Comparison of ENCODE assay signal across 16 cellular contexts in genomic region chr3:111260878-111261277, GRCh38.
DNase-seq lines count a peak whose midpoint lies in the region; ATAC-seq and TF ChIP-seq lines count a peak whose summit lies in the region.
"Had no signal": no experiment of that assay in that cellular context is flagged by ENCODE, and none has a peak within 500 bp of the region (broad histone marks: within the 10 kb centered on the region; RNA-seq: fewer than 3 reads in every experiment).

No MANE protein-coding gene starts in this region.

- ATAC-seq in GM21619 (IDR thresholded peaks at IDR 0.05; ENCODE audit: unreplicated experiment) (peak; percentile 78), left ventricle myocardium superior (no peak), omental fat pad (ENCODE audit: low FRiP score) (no peak)
- ATAC-seq in stimulated activated memory B cell treated with anti-CD40 and anti-IgM and Interleukin-4, amounts not matched to agents 10 μg/mL and 1 μg/mL and 100 μg/mL, for 72 hours = no peak
- ATAC-seq: HepG2 had no signal

- no peaks in the 10 kb centered on the region for H3K36me3 Mint-ChIP-seq in activated T-cell treated with anti-CD3 and anti-CD28 coated beads, Interleukin-2, amount 50 U/mL, for 24 hours (ENCODE audit: low read depth)
- H3K36me3 Mint-ChIP-seq in stimulated activated memory B cell treated with anti-CD40 and anti-IgM and Interleukin-4, amounts not matched to agents 10 μg/mL and 1 μg/mL and 100 μg/mL, for 72 hours = no peaks in the 10 kb centered on the region

- peak overlapping the region; percentile 27 for H3K27ac Mint-ChIP-seq in activated T-cell treated with anti-CD3 and anti-CD28 coated beads, Interleukin-2, amount 50 U/mL, for 24 hours
- no peak overlapping the region for H3K27ac Mint-ChIP-seq in stimulated activated memory B cell treated with anti-CD40 and anti-IgM and Interleukin-4, amounts not matched to agents 10 μg/mL and 1 μg/mL and 100 μg/mL, for 72 hours

- TF ChIP-seq CTCF in omental fat pad (IDR thresholded peaks at IDR 0.05) = no peak

- H3K27me3 Mint-ChIP-seq in activated T-cell treated with anti-CD3 and anti-CD28 coated beads, Interleukin-2, amount 50 U/mL, for 24 hours = peaks cover 6% of the 10 kb centered on the region
- H3K27me3 Mint-ChIP-seq in stimulated activated memory B cell treated with anti-CD40 and anti-IgM and Interleukin-4, amounts not matched to agents 10 μg/mL and 1 μg/mL and 100 μg/mL, for 72 hours = peaks cover 10% of the 10 kb centered on the region

- peaks cover 6% of the 10 kb centered on the region for H3K9me3 Mint-ChIP-seq in activated T-cell treated with anti-CD3 and anti-CD28 coated beads, Interleukin-2, amount 50 U/mL, for 24 hours
- peaks cover 9% of the 10 kb centered on the region for H3K9me3 Mint-ChIP-seq in stimulated activated memory B cell treated with anti-CD40 and anti-IgM and Interleukin-4, amounts not matched to agents 10 μg/mL and 1 μg/mL and 100 μg/mL, for 72 hours

- H3K4me3 Mint-ChIP-seq in activated T-cell treated with anti-CD3 and anti-CD28 coated beads, Interleukin-2, amount 50 U/mL, for 24 hours = no peak overlapping the region
- no peak overlapping the region for H3K4me3 Mint-ChIP-seq in stimulated activated memory B cell treated with anti-CD40 and anti-IgM and Interleukin-4, amounts not matched to agents 10 μg/mL and 1 μg/mL and 100 μg/mL, for 72 hours

- H3K4me1 Mint-ChIP-seq in activated T-cell treated with anti-CD3 and anti-CD28 coated beads, Interleukin-2, amount 50 U/mL, for 24 hours (ENCODE audit: low read depth) = peaks cover 20% of the 10 kb centered on the region
- no peaks in the 10 kb centered on the region for H3K4me1 Mint-ChIP-seq in stimulated activated memory B cell treated with anti-CD40 and anti-IgM and Interleukin-4, amounts not matched to agents 10 μg/mL and 1 μg/mL and 100 μg/mL, for 72 hours

- no peak for DNase-seq in activated T-cell treated with anti-CD3 and anti-CD28 coated beads, Interleukin-2, amount 50 U/mL, for 24 hours
- no peak for DNase-seq in activated T-cell treated with anti-CD3 and anti-CD28 coated beads, Interleukin-2, amount 50 U/mL, for 48 hours
- peak; percentile 37 for DNase-seq in HT1080 (ENCODE audit: low read depth)
- peak; percentile 60 for DNase-seq in kidney tubule cell (ENCODE audit: low spot score)
- DNase-seq in left ventricle myocardium superior = no peak
- no peak for DNase-seq in omental fat pad (ENCODE audit: low spot score)
- DNase-seq: activated CD8-positive, alpha-beta memory T cell treated with anti-CD3 and anti-CD28 coated beads for 24 hours; amniotic stem cell; dermis blood vessel endothelial cell; DMS153; NCI-H1092 treated with DMSO at 0.1 percent for 48 hours; Peyer's patch; stimulated activated CD4-positive, alpha-beta T cell treated with anti-CD3 and anti-CD28 coated beads, Interleukin-15, amount 100 ng/mL, for 24 hours had no signal

- intact Hi-C loops in left ventricle myocardium superior (cut with micrococcal nuclease) = no loop called here

Comparison
In these comparisons a context has a peak if more than half of its experiments do, and no peak if none do; other contexts are left out.
1. DNase-seq: peak in HT1080 (single experiment) and kidney tubule cell (single experiment); none in activated T-cell treated with anti-CD3 and anti-CD28 coated beads, Interleukin-2, amount 50 U/mL, for 24 hours (single experiment), activated T-cell treated with anti-CD3 and anti-CD28 coated beads, Interleukin-2, amount 50 U/mL, for 48 hours (0 of 2), left ventricle myocardium superior (single experiment) and omental fat pad (single experiment).